8 cellular contexts compared by ENCODE assay signal in the genomic region with DNA sequence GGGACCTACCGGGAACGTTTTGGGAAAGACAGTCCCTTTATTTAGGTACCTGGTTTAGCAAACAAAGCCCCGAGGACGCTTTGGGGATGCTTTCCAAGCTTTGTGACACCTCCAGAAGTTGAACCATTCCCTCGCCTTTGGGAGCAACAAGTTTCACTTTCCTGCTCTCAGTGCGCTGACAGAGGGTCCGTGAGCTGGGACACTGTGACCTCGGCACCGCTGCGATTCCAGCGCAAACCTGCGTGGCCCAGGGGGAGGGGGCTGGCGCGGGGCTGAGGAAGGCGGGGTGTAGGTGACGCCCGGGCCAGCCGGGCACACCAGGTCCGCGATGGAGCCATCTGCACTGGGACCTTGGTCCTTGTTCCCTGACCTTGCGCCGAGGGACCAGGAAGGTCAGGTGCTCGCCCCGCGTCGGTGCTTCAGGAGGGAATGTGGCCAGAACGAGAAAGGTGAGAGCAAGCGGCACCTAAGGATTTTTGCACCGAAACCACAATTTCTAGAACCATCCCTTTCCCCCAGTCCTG. TPM values are rescaled to one million over a fixed set of nuclear protein-coding genes. Genes with fewer than 3 reads are reported as not detected.
A peak's percentile ranks its signal among the peaks of the same experiment; 100 is the strongest.
DNase-seq lines count a peak whose midpoint lies in the region; ATAC-seq, FAIRE-seq and TF ChIP-seq lines count a peak whose summit lies in the region.

No MANE protein-coding gene starts in this region.

- intact Hi-C loops in Calu3 (cut with micrococcal nuclease; ENCODE audit: unreplicated experiment) (no loop called here), adrenal gland (cut with DNase I) (loop anchor here (10.0 kb wide), 3 partner anchors 134 to 714 kb away; no protein-coding TSS in a partner anchor)

- 0 to 1% (median 0%) methylated on average over 14 to 29 of the region's 29 CpGs for WGBS in adrenal gland, 4 donors

- peaks cover 14 to 26% of the 10 kb centered on the region in 2 donors for H3K4me1 ChIP-seq in adrenal gland (replicated peaks in 1 of 2)

- DNase-seq in Calu3: peak; percentile 21
- DNase-seq in HTR-8/SVneo (ENCODE audit: insufficient read length, low spot score): peak; percentile 54
- DNase-seq in adrenal gland: peak; percentile 21 to 76 (median 59)
- peak; percentile 29 for DNase-seq in iPS-NIHi7 (ENCODE audit: extremely low spot score)
- DNase-seq in stimulated activated effector memory CD8-positive, alpha-beta T cell treated with anti-CD3 and anti-CD28 coated beads, Interleukin-12 subunit alpha, Interleukin-12 subunit beta, amount 100 ng/mL, for 72 hours (ENCODE audit: low spot score in 2 of 2): no peak
- DNase-seq in DMS114 treated with DMSO at 0.1 percent for 48 hours (lab: John Stamatoyannopoulos, UW; ENCODE audit: unreplicated experiment): no peak
- DNase-seq in GM19240 (ENCODE audit: insufficient read length, low spot score): no peak
- DNase-seq in urothelium cell line (ENCODE audit: low spot score): no peak

- no TSS peak for BruUV-seq in Calu3 (replicated peaks; lab: Mats Ljungman, UMichigan)

- peak overlapping the region; percentile 79 for H3K4me3 Mint-ChIP-seq in Calu3 (ENCODE audit: low read depth, unreplicated experiment)
- H3K4me3 Mint-ChIP-seq in stimulated activated effector memory CD8-positive, alpha-beta T cell treated with anti-CD3 and anti-CD28 coated beads, Interleukin-12 subunit alpha, Interleukin-12 subunit beta, amount 100 ng/mL, for 72 hours: peak overlapping the region; percentile 58

- no peaks in the 10 kb centered on the region for H3K9me3 ChIP-seq in adrenal gland (replicated peaks in 1 of 3)

- CTCF ChIA-PET in Calu3 (lab: Charles Lee): no interaction called here

- H3K27me3 Mint-ChIP-seq in Calu3 (ENCODE audit: unreplicated experiment): no peaks in the 10 kb centered on the region

- TF ChIP-seq POLR2A in adrenal gland (IDR thresholded peaks at IDR 0.05): no peak

- TF ChIP-seq CTCF in Calu3 (IDR thresholded peaks at IDR 0.05; ENCODE audit: unreplicated experiment) (no peak), adrenal gland (IDR thresholded peaks at IDR 0.05) (no peak)

- no peak for FAIRE-seq in HTR-8/SVneo (lab: Jason Lieb, UNC)
- FAIRE-seq in urothelium cell line (lab: Jason Lieb, UNC): no peak

- peaks cover 14% of the 10 kb centered on the region for H3K36me3 Mint-ChIP-seq in Calu3 (ENCODE audit: insufficient read depth, unreplicated experiment)
- H3K36me3 Mint-ChIP-seq in stimulated activated effector memory CD8-positive, alpha-beta T cell treated with anti-CD3 and anti-CD28 coated beads, Interleukin-12 subunit alpha, Interleukin-12 subunit beta, amount 100 ng/mL, for 72 hours: peaks cover 6% of the 10 kb centered on the region

- peak overlapping the region in 4 of 5 donors; percentile 48 to 91 (median 76) for H3K27ac ChIP-seq in adrenal gland

- peaks cover 3% of the 10 kb centered on the region for H3K9me3 Mint-ChIP-seq in Calu3 (ENCODE audit: low read depth, unreplicated experiment)
- H3K9me3 Mint-ChIP-seq in stimulated activated effector memory CD8-positive, alpha-beta T cell treated with anti-CD3 and anti-CD28 coated beads, Interleukin-12 subunit alpha, Interleukin-12 subunit beta, amount 100 ng/mL, for 72 hours: no peaks in the 10 kb centered on the region

- ATAC-seq in stimulated activated effector memory CD8-positive, alpha-beta T cell treated with anti-CD3 and anti-CD28 coated beads, Interleukin-12 subunit alpha, Interleukin-12 subunit beta, amount 100 ng/mL, for 72 hours: peak; percentile 44

- peak overlapping the region; percentile 16 to 69 (median 51) for H3K4me3 ChIP-seq in adrenal gland

- no peak overlapping the region for H3K27ac Mint-ChIP-seq in Calu3 (ENCODE audit: unreplicated experiment)
- H3K27ac Mint-ChIP-seq in stimulated activated effector memory CD8-positive, alpha-beta T cell treated with anti-CD3 and anti-CD28 coated beads, Interleukin-12 subunit alpha, Interleukin-12 subunit beta, amount 100 ng/mL, for 72 hours: no peak overlapping the region

- peaks cover 8% of the 10 kb centered on the region for H3K4me1 Mint-ChIP-seq in Calu3 (ENCODE audit: low read depth, unreplicated experiment)
- H3K4me1 Mint-ChIP-seq in stimulated activated effector memory CD8-positive, alpha-beta T cell treated with anti-CD3 and anti-CD28 coated beads, Interleukin-12 subunit alpha, Interleukin-12 subunit beta, amount 100 ng/mL, for 72 hours: peaks cover 22% of the 10 kb centered on the region

- H3K27me3 ChIP-seq in adrenal gland: peaks cover 9% of the 10 kb centered on the region

- H3K36me3 ChIP-seq in adrenal gland (replicated peaks in 1 of 2): no peaks in the 10 kb centered on the region

RNA-seq across cellular contexts. Expression of gene NPR3, which starts 0.7 kb away (rescaled TPM):
- total RNA-seq in Calu3 (2022): 0.15 and 0.19 TPM in 2 replicates
- total RNA-seq in adrenal gland: 10 to 100 TPM in 4 of 8 donors, 1 to 10 TPM in 4; 3.8 to 26.1 (median 10.0) TPM
- 1 to 10 TPM; 1.8 to 7.3 (median 2.6) TPM for polyA plus RNA-seq in adrenal gland

Comparison
In these comparisons a context has a peak if more than half of its experiments do, and no peak if none do; other contexts are left out.
1. DNase-seq: peak in Calu3 (single experiment), HTR-8/SVneo (single experiment), adrenal gland (7 of 7) and iPS-NIHi7 (single experiment); none in stimulated activated effector memory CD8-positive, alpha-beta T cell treated with anti-CD3 and anti-CD28 coated beads, Interleukin-12 subunit alpha, Interleukin-12 subunit beta, amount 100 ng/mL, for 72 hours (0 of 2), DMS114 treated with DMSO at 0.1 percent for 48 hours (single experiment), GM19240 (single experiment) and urothelium cell line (single experiment).